Comparison of ENCODE assay signal across 27 cellular contexts in the genomic region with DNA sequence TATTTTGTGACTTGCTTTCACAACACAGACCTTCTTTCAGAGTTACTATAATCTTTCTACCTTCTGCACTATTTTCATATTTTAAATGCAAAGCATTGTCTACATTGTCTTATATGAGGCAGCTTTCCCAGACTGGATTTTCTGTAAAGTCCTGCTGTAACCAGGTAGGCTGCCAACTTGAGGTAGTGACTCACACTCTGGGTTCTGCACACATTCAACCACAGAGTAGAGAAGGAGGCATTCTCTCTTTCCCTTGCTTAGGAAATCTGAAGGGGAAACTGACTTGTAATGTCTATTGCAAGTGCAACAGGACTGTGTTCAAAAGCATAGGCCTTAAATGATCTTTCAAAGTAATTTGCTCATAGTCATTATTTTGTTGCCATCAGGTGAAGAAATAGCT.
DNase-seq lines count a peak whose midpoint lies in the region; ATAC-seq, FAIRE-seq and TF ChIP-seq lines count a peak whose summit lies in the region.
"Had no signal": no experiment of that assay in that cellular context is flagged by ENCODE, and none has a peak within 500 bp of the region (broad histone marks: within the 10 kb centered on the region; RNA-seq: fewer than 3 reads in every experiment).

No MANE protein-coding gene starts in this region.

- DNase-seq in GM19239 (ENCODE audit: insufficient read length, low spot score) (no peak), NCI-H2107 treated with DMSO at 0.1 percent for 48 hours (lab: John Stamatoyannopoulos, UW; ENCODE audit: unreplicated experiment) (peak; percentile 55), astrocyte of the spinal cord (ENCODE audit: low read depth, low spot score) (peak; percentile 78), kidney tubule cell (ENCODE audit: low spot score) (peak; percentile 54), NCI-H446 (lab: John Stamatoyannopoulos, UW) (no peak), NCI-H524 treated with DMSO at 0.1 percent for 48 hours (lab: John Stamatoyannopoulos, UW) (no peak), D341Med (ENCODE audit: low spot score) (no peak)
- DNase-seq: activated CD8-positive, alpha-beta memory T cell treated with anti-CD3 and anti-CD28 coated beads, Interleukin-2, amount 50 U/mL, for 48 hours; activated effector memory CD4-positive, alpha-beta T cell treated with Interleukin-2 at 50 U/mL for 16 hours; activated naive CD8-positive, alpha-beta T cell treated with anti-CD3 and anti-CD28 coated beads, Interleukin-2, amount 50 U/mL, for 24 hours; foreskin melanocyte; GDM1; islet precursor cell; NCI-H1048; NCI-H187 treated with DMSO at 0.1 percent for 48 hours; NCI-H510A treated with DMSO at 0.1 percent for 48 hours; psoas muscle; small intestine; stimulated activated CD4-positive, alpha-beta T cell treated with anti-CD3 and anti-CD28 coated beads, Interleukin-2, amount 100 ng/mL, for 24 hours had no signal

- no peaks in the 10 kb centered on the region for H3K9me3 ChIP-seq in gastroesophageal sphincter
- H3K9me3 ChIP-seq: psoas muscle, thoracic aorta had no signal

- in situ Hi-C loops in astrocyte of the spinal cord (cut with HindIII; ENCODE audit: low sequenced_read_pairs), result no loop called here

- no peaks in the 10 kb centered on the region for H3K27me3 ChIP-seq in gastroesophageal sphincter

- no peaks in the 10 kb centered on the region for H3K4me1 ChIP-seq in gastroesophageal sphincter
- H3K4me1 ChIP-seq: psoas muscle had no signal

- no peak overlapping the region for H3K4me3 ChIP-seq in astrocyte of the spinal cord (ENCODE audit: low read depth, low read length)
- H3K4me3 ChIP-seq in gastroesophageal sphincter, result no peak overlapping the region
- H3K4me3 ChIP-seq: lung, psoas muscle, thoracic aorta had no signal

- no peak for TF ChIP-seq CTCF in astrocyte of the spinal cord (IDR thresholded peaks at IDR 0.05; ENCODE audit: low read depth, low read length)
- no peak for TF ChIP-seq CTCF in gastroesophageal sphincter (IDR thresholded peaks at IDR 0.05)

- ATAC-seq in gastroesophageal sphincter, result no peak
- ATAC-seq: activated naive CD8-positive, alpha-beta T cell treated with anti-CD3 and anti-CD28 coated beads, Interleukin-2, amount 50 U/mL, for 24 hours; psoas muscle; stimulated activated memory B cell treated with anti-CD40 and anti-IgM and Interleukin-4, amounts not matched to agents 10 μg/mL and 1 μg/mL and 100 μg/mL, for 72 hours; WTC11 had no signal

- no peak for TF ChIP-seq EP300 in gastroesophageal sphincter (IDR thresholded peaks at IDR 0.05)

- H3K36me3 ChIP-seq in gastroesophageal sphincter, result no peaks in the 10 kb centered on the region
- H3K36me3 ChIP-seq: thoracic aorta had no signal

- peak; percentile 60 for FAIRE-seq in GM19239 (lab: Jason Lieb, UNC)
- FAIRE-seq: endothelial cell of umbilical vein, small intestine had no signal

- TF ChIP-seq POLR2A in gastroesophageal sphincter (IDR thresholded peaks at IDR 0.05), result no peak

- no peak overlapping the region for H3K27ac ChIP-seq in gastroesophageal sphincter
- H3K27ac ChIP-seq: C4-2B, KMS-11, psoas muscle, thoracic aorta had no signal

Comparison
In these comparisons a context has a peak if more than half of its experiments do, and no peak if none do; other contexts are left out.
1. DNase-seq: peak in NCI-H2107 treated with DMSO at 0.1 percent for 48 hours (single experiment), astrocyte of the spinal cord (single experiment) and kidney tubule cell (single experiment); none in GM19239 (single experiment), NCI-H446 (0 of 2), NCI-H524 treated with DMSO at 0.1 percent for 48 hours (single experiment) and D341Med (single experiment).